In the genomic region with DNA sequence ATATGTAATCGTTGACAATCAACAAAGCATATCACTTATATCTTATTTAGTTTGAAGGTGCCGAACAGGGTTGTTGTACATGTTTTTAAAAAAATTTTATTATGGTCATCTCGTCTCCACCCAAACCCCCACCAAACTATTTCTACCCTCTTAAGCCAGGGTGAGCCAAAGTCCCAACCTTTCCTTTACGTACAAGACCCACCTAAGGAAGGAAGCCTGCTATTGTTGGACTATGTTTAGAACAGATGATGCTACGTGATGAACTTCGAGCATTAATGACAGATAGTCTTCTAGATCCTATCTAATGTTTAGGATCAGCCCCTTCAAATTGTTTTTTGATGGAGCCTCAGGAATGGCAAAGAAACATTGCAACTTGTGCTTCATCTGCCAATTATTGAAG, we compare ENCODE assay signal across 26 cellular contexts. TPM values are rescaled to one million over a fixed set of nuclear protein-coding genes. Genes with fewer than 3 reads are reported as not detected.
"Had no signal": no experiment of that assay in that cellular context is flagged by ENCODE, and none has a peak within 500 bp of the region (broad histone marks: within the 10 kb centered on the region; RNA-seq: fewer than 3 reads in every experiment).

No MANE protein-coding gene starts in this region.

- H3K4me3 ChIP-seq: hepatocyte, lung, neural progenitor cell, right lobe of liver, smooth muscle cell, stomach, testis, thyroid gland, upper lobe of right lung had no signal

- ATAC-seq: left lobe of liver; natural killer cell; right lobe of liver; stimulated activated naive B cell treated with anti-CD40 and anti-IgM and Interleukin-4, amounts not matched to agents 10 μg/mL and 1 μg/mL and 100 μg/mL, for 72 hours; stimulated activated naive CD8-positive, alpha-beta T cell treated with anti-CD3 and anti-CD28 coated beads, Interleukin-15, Interleukin-2, amounts not matched to agents 100 U/mL and 50 U/mL, for 24 hours; upper lobe of right lung had no signal

- H3K4me2 ChIP-seq: hepatocyte, smooth muscle cell had no signal

- H3K36me3 ChIP-seq: neural progenitor cell, neutrophil, right lobe of liver, stomach, thyroid gland, upper lobe of right lung had no signal

- H3K27ac ChIP-seq: hepatocyte, neural progenitor cell, neutrophil, right lobe of liver, stomach, testis, upper lobe of right lung had no signal

- H2AFZ ChIP-seq: hepatocyte, neural progenitor cell had no signal

- H3K4me1 ChIP-seq: right lobe of liver, stomach had no signal

- H3K9ac ChIP-seq: neural progenitor cell had no signal

- H3K9me3 ChIP-seq: neutrophil, testis, thyroid gland, upper lobe of right lung had no signal

- DNase-seq: head of caudate nucleus; islet precursor cell; mesendoderm; naive B cell; natural killer cell; nephron progenitor cell; occipital lobe; retina; right lobe of liver; stimulated activated CD4-positive, alpha-beta T cell treated with anti-CD3 and anti-CD28 coated beads, Interleukin-1b, Interleukin-23, amount 100 ng/mL, for 48 hours; stimulated activated CD4-positive, alpha-beta T cell treated with anti-CD3 and anti-CD28 coated beads, Interleukin-2, amount 100 ng/mL, for 48 hours; stimulated activated CD4-positive, alpha-beta T cell treated with anti-CD3 and anti-CD28 coated beads, Interleukin-4, amount 100 ng/mL, for 4 hours; stimulated activated CD8-positive, alpha-beta memory T cell treated with anti-CD3 and anti-CD28 coated beads, Interleukin-4, amount 100 ng/mL, for 48 hours; stimulated activated naive B cell treated with anti-CD40 and anti-IgM and Interleukin-4, amounts not matched to agents 10 μg/mL and 1 μg/mL and 100 μg/mL, for 72 hours; stimulated activated naive CD8-positive, alpha-beta T cell treated with anti-CD3 and anti-CD28 coated beads, Interleukin-15, Interleukin-2, amounts not matched to agents 100 U/mL and 50 U/mL, for 24 hours; stomach; testis; thyroid gland; upper lobe of right lung had no signal

- H3K27me3 ChIP-seq: hepatocyte, neural progenitor cell, neutrophil, right lobe of liver, stomach, testis, thyroid gland, upper lobe of right lung had no signal

- H3K79me2 ChIP-seq: hepatocyte had no signal

RNA-seq across cellular contexts. Expression of a gene that starts 44.4 kb away (rescaled TPM):
- total RNA-seq: osteocyte had no signal
